Comparison of ENCODE assay signal across 15 cellular contexts in genomic region chr14:104283197-104284106, GRCh38.
DNase-seq lines count a peak whose midpoint lies in the region; ATAC-seq and TF ChIP-seq lines count a peak whose summit lies in the region.
"Had no signal": no experiment of that assay in that cellular context is flagged by ENCODE, and none has a peak within 500 bp of the region (broad histone marks: within the 10 kb centered on the region; RNA-seq: fewer than 3 reads in every experiment).

No MANE protein-coding gene starts in this region.

- TF ChIP-seq CTCF in right atrium auricular region (IDR thresholded peaks at IDR 0.05) (no peak), body of pancreas (IDR thresholded peaks at IDR 0.05) (no peak), mesothelial cell of epicardium (IDR thresholded peaks at IDR 0.05; ENCODE audit: unreplicated experiment) (no peak)

- H3K27ac Mint-ChIP-seq in mesothelial cell of epicardium, result no peak overlapping the region
- H3K27ac Mint-ChIP-seq: activated naive CD8-positive, alpha-beta T cell treated with anti-CD3 and anti-CD28 coated beads, Interleukin-2, amount 50 U/mL, for 24 hours had no signal

- H3K9me3 Mint-ChIP-seq in mesothelial cell of epicardium, result no peaks in the 10 kb centered on the region
- H3K9me3 Mint-ChIP-seq: activated naive CD8-positive, alpha-beta T cell treated with anti-CD3 and anti-CD28 coated beads, Interleukin-2, amount 50 U/mL, for 24 hours; type B pancreatic cell had no signal

- H3K27me3 Mint-ChIP-seq in mesothelial cell of epicardium (ENCODE audit: low read depth), result peaks cover 6% of the 10 kb centered on the region
- H3K27me3 Mint-ChIP-seq: activated naive CD8-positive, alpha-beta T cell treated with anti-CD3 and anti-CD28 coated beads, Interleukin-2, amount 50 U/mL, for 24 hours had no signal

- intact Hi-C loops in Right ventricle myocardium superior (cut with DNase I) (no loop called here), body of pancreas (cut with DNase I) (no loop called here)

- WGBS in body of pancreas, 2 donors, result 73 to 76% methylated on average over 20 to 25 of the region's 25 CpGs

- no peak overlapping the region for H3K4me3 Mint-ChIP-seq in mesothelial cell of epicardium
- H3K4me3 Mint-ChIP-seq: activated naive CD8-positive, alpha-beta T cell treated with anti-CD3 and anti-CD28 coated beads, Interleukin-2, amount 50 U/mL, for 24 hours; type B pancreatic cell had no signal

- no peaks in the 10 kb centered on the region for H3K36me3 Mint-ChIP-seq in mesothelial cell of epicardium
- H3K36me3 Mint-ChIP-seq: type B pancreatic cell had no signal

- H3K36me3 ChIP-seq in right atrium auricular region (no peaks in the 10 kb centered on the region), body of pancreas (replicated peaks in 1 of 2; ENCODE audit: insufficient read depth in 1 of 2, low read depth in 2 of 2) (no peaks in the 10 kb centered on the region)

- no peak for TF ChIP-seq POLR2A in body of pancreas (IDR thresholded peaks at IDR 0.05)

- no peaks in the 10 kb centered on the region for H3K4me1 ChIP-seq in right atrium auricular region
- H3K4me1 ChIP-seq in body of pancreas, result no peaks in the 10 kb centered on the region

- H3K27ac ChIP-seq in right atrium auricular region (no peak overlapping the region), body of pancreas (no peak overlapping the region)
- H3K27ac ChIP-seq: hepatocyte had no signal

- H3K27me3 ChIP-seq in right atrium auricular region (no peaks in the 10 kb centered on the region), body of pancreas (no peaks in the 10 kb centered on the region)
- H3K27me3 ChIP-seq: hepatocyte had no signal

- H3K4me3 ChIP-seq in right atrium auricular region (no peak overlapping the region), body of pancreas (no peak overlapping the region)
- H3K4me3 ChIP-seq: hepatocyte had no signal

- H3K9me3 ChIP-seq in right atrium auricular region (no peaks in the 10 kb centered on the region), body of pancreas (no peaks in the 10 kb centered on the region)
- H3K9me3 ChIP-seq: SK-N-SH had no signal

- ATAC-seq in Right ventricle myocardium superior (ENCODE audit: poor library complexity) (no peak), body of pancreas (no peak), GM19395 (IDR thresholded peaks at IDR 0.05; ENCODE audit: unreplicated experiment) (no peak), GM21423 (IDR thresholded peaks at IDR 0.05; ENCODE audit: unreplicated experiment) (no peak), GM18517 (IDR thresholded peaks at IDR 0.05; ENCODE audit: unreplicated experiment) (no peak), HG03378 (IDR thresholded peaks at IDR 0.05; ENCODE audit: unreplicated experiment) (no peak)
- ATAC-seq: activated naive CD8-positive, alpha-beta T cell treated with anti-CD3 and anti-CD28 coated beads, Interleukin-2, amount 50 U/mL, for 24 hours had no signal

- peaks cover 12% of the 10 kb centered on the region for H3K4me1 Mint-ChIP-seq in mesothelial cell of epicardium
- H3K4me1 Mint-ChIP-seq: activated naive CD8-positive, alpha-beta T cell treated with anti-CD3 and anti-CD28 coated beads, Interleukin-2, amount 50 U/mL, for 24 hours had no signal

- peak; percentile 30 for DNase-seq in Right ventricle myocardium superior
- no peak for DNase-seq in right atrium auricular region (ENCODE audit: low spot score)
- peak in 3 of 4 donors; percentile 2 to 5 (median 4) for DNase-seq in body of pancreas
- DNase-seq in mesothelial cell of epicardium (ENCODE audit: low spot score in 2 of 2, unreplicated experiment in 2 of 2), result peak; percentile 16 to 29
- DNase-seq: activated naive CD8-positive, alpha-beta T cell treated with anti-CD3 and anti-CD28 coated beads, Interleukin-2, amount 50 U/mL, for 24 hours; erythroblast; IMR-90; occipital lobe had no signal
